In the genomic region with DNA sequence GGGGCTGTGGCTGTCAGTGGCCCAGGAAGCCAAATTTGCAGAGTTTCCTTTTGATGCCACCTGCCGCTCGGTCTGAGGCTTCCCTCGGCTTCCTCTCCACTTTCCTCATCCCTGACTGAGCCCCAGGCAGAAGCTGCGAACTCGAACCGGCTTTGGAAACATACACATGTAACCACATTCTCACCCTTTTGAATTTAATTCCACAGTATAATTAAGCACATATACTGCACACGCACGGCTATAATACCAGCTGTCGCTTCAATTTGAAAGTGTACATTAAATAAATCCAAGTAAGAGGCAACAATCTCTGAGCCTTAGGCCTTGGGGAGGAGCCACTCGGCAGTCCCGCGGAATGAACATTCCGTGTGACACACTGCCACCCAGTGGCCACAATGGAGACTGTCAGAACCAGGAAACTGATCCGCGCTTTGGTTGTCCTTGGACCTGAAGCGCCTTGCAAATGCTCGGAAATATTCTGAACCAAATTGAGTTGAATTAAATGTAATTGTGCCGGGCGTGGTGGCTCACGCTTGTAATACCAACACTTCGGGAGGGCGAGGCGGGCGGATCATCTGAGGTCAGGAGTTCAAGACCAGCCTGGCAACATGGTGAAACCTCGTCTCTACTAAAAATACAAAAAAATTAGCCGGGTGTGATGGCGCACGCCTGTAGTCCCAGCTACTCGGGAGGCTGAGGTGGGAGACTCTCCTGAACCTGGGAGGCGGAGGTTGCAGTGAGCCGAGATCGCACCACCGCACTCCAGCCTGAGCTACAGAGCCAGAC, we compare ENCODE assay signal across 1 cellular context.
A peak's percentile ranks its signal among the peaks of the same experiment; 100 is the strongest.
TF ChIP-seq lines count a peak whose summit lies in the region.

No MANE protein-coding gene starts in this region.

TF ChIP-seq in K562, 482 proteins besides CTCF, POLR2A, EP300 and RAD21 (continued from another document):
- TF ChIP-seq, protein P1, sequence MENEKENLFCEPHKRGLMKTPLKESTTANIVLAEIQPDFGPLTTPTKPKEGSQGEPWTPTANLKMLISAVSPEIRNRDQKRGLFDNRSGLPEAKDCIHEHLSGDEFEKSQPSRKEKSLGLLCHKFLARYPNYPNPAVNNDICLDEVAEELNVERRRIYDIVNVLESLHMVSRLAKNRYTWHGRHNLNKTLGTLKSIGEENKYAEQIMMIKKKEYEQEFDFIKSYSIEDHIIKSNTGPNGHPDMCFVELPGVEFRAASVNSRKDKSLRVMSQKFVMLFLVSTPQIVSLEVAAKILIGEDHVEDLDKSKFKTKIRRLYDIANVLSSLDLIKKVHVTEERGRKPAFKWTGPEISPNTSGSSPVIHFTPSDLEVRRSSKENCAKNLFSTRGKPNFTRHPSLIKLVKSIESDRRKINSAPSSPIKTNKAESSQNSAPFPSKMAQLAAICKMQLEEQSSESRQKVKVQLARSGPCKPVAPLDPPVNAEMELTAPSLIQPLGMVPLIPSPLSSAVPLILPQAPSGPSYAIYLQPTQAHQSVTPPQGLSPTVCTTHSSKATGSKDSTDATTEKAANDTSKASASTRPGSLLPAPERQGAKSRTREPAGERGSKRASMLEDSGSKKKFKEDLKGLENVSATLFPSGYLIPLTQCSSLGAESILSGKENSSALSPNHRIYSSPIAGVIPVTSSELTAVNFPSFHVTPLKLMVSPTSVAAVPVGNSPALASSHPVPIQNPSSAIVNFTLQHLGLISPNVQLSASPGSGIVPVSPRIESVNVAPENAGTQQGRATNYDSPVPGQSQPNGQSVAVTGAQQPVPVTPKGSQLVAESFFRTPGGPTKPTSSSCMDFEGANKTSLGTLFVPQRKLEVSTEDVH (IDR thresholded peaks at IDR 0.05; ENCODE audit: low read depth, partially characterized antibody), result peak; percentile 47
- peak in 1 of 2 experiments; percentile 36; a peak in 1 of 4 replicates for TF ChIP-seq RCOR1 (IDR thresholded peaks at IDR 0.05; ENCODE audit: borderline replicate concordance in 1 of 2, low read depth in 2 of 2, low read length in 2 of 2)
- no peak for TF ChIP-seq BMI1 (IDR thresholded peaks at IDR 0.05; ENCODE audit: low read length)
- no peak for TF ChIP-seq WHSC1 (IDR thresholded peaks at IDR 0.05; ENCODE audit: low read length)
- TF ChIP-seq ZNF311 (CRISPR knock-in tag; IDR thresholded peaks at IDR 0.05), result no peak
- TF ChIP-seq SRF (CRISPR knock-in tag; IDR thresholded peaks at IDR 0.05), result no peak
- no peak for TF ChIP-seq ZC3H11A (IDR thresholded peaks at IDR 0.05; ENCODE audit: low read depth, low read length)
- no peak for TF ChIP-seq HDAC8 (tag; IDR thresholded peaks at IDR 0.05)
- TF ChIP-seq SAP30 (IDR thresholded peaks at IDR 0.05; ENCODE audit: borderline replicate concordance, insufficient read depth, low read depth, low read length, poor library complexity, severe bottlenecking), result no peak
- no peak for TF ChIP-seq RBFOX2 (IDR thresholded peaks at IDR 0.05; ENCODE audit: low read depth, low read length)
- no peak for TF ChIP-seq PTBP1 (IDR thresholded peaks at IDR 0.05; ENCODE audit: low read depth, low read length)
- TF ChIP-seq TEAD4 (IDR thresholded peaks at IDR 0.05; ENCODE audit: low read length), result peak; percentile 58; the same call in 1 of the 2 replicates
- TF ChIP-seq TEAD4 (CRISPR knock-in tag; IDR thresholded peaks at IDR 0.05; ENCODE audit: borderline replicate concordance), result no peak
- TF ChIP-seq, protein P2, sequence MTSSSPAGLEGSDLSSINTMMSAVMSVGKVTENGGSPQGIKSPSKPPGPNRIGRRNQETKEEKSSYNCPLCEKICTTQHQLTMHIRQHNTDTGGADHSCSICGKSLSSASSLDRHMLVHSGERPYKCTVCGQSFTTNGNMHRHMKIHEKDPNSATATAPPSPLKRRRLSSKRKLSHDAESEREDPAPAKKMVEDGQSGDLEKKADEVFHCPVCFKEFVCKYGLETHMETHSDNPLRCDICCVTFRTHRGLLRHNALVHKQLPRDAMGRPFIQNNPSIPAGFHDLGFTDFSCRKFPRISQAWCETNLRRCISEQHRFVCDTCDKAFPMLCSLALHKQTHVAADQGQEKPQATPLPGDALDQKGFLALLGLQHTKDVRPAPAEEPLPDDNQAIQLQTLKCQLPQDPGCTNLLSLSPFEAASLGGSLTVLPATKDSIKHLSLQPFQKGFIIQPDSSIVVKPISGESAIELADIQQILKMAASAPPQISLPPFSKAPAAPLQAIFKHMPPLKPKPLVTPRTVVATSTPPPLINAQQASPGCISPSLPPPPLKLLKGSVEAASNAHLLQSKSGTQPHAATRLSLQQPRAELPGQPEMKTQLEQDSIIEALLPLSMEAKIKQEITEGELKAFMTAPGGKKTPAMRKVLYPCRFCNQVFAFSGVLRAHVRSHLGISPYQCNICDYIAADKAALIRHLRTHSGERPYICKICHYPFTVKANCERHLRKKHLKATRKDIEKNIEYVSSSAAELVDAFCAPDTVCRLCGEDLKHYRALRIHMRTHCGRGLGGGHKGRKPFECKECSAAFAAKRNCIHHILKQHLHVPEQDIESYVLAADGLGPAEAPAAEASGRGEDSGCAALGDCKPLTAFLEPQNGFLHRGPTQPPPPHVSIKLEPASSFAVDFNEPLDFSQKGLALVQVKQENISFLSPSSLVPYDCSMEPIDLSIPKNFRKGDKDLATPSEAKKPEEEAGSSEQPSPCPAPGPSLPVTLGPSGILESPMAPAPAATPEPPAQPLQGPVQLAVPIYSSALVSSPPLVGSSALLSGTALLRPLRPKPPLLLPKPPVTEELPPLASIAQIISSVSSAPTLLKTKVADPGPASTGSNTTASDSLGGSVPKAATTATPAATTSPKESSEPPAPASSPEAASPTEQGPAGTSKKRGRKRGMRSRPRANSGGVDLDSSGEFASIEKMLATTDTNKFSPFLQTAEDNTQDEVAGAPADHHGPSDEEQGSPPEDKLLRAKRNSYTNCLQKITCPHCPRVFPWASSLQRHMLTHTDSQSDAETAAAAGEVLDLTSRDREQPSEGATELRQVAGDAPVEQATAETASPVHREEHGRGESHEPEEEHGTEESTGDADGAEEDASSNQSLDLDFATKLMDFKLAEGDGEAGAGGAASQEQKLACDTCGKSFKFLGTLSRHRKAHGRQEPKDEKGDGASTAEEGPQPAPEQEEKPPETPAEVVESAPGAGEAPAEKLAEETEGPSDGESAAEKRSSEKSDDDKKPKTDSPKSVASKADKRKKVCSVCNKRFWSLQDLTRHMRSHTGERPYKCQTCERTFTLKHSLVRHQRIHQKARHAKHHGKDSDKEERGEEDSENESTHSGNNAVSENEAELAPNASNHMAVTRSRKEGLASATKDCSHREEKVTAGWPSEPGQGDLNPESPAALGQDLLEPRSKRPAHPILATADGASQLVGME (CRISPR knock-in tag; IDR thresholded peaks at IDR 0.05), result no peak
- no peak for TF ChIP-seq SNIP1 (IDR thresholded peaks at IDR 0.05; ENCODE audit: low read depth)
- TF ChIP-seq, protein P3, sequence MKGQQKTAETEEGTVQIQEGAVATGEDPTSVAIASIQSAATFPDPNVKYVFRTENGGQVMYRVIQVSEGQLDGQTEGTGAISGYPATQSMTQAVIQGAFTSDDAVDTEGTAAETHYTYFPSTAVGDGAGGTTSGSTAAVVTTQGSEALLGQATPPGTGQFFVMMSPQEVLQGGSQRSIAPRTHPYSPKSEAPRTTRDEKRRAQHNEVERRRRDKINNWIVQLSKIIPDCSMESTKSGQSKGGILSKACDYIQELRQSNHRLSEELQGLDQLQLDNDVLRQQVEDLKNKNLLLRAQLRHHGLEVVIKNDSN (CRISPR knock-in tag; IDR thresholded peaks at IDR 0.05), result no peak
- TF ChIP-seq, protein P4, sequence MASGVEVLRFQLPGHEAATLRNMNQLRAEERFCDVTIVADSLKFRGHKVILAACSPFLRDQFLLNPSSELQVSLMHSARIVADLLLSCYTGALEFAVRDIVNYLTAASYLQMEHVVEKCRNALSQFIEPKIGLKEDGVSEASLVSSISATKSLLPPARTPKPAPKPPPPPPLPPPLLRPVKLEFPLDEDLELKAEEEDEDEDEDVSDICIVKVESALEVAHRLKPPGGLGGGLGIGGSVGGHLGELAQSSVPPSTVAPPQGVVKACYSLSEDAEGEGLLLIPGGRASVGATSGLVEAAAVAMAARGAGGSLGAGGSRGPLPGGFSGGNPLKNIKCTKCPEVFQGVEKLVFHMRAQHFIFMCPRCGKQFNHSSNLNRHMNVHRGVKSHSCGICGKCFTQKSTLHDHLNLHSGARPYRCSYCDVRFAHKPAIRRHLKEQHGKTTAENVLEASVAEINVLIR (CRISPR knock-in tag; IDR thresholded peaks at IDR 0.05), result no peak
- TF ChIP-seq NFATC3 (IDR thresholded peaks at IDR 0.05), result no peak
- TF ChIP-seq, protein P5, sequence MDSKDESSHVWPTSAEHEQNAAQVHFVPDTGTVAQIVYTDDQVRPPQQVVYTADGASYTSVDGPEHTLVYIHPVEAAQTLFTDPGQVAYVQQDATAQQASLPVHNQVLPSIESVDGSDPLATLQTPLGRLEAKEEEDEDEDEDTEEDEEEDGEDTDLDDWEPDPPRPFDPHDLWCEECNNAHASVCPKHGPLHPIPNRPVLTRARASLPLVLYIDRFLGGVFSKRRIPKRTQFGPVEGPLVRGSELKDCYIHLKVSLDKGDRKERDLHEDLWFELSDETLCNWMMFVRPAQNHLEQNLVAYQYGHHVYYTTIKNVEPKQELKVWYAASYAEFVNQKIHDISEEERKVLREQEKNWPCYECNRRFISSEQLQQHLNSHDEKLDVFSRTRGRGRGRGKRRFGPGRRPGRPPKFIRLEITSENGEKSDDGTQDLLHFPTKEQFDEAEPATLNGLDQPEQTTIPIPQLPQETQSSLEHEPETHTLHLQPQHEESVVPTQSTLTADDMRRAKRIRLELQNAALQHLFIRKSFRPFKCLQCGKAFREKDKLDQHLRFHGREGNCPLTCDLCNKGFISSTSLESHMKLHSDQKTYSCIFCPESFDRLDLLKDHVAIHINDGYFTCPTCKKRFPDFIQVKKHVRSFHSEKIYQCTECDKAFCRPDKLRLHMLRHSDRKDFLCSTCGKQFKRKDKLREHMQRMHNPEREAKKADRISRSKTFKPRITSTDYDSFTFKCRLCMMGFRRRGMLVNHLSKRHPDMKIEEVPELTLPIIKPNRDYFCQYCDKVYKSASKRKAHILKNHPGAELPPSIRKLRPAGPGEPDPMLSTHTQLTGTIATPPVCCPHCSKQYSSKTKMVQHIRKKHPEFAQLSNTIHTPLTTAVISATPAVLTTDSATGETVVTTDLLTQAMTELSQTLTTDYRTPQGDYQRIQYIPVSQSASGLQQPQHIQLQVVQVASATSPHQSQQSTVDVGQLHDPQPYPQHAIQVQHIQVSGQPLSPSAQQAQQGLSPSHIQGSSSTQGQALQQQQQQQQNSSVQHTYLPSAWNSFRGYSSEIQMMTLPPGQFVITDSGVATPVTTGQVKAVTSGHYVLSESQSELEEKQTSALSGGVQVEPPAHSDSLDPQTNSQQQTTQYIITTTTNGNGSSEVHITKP (IDR thresholded peaks at IDR 0.05; ENCODE audit: partially characterized antibody), result no peak
- no peak for TF ChIP-seq ZNF668 (CRISPR knock-in tag; IDR thresholded peaks at IDR 0.05)
- TF ChIP-seq TAF15 (IDR thresholded peaks at IDR 0.05; ENCODE audit: low read depth, low read length), result no peak
- TF ChIP-seq L3MBTL2 (IDR thresholded peaks at IDR 0.05), result 0 out of 2 replicates have a peak, but pooled peaks have one; percentile 10
- TF ChIP-seq, protein P6, sequence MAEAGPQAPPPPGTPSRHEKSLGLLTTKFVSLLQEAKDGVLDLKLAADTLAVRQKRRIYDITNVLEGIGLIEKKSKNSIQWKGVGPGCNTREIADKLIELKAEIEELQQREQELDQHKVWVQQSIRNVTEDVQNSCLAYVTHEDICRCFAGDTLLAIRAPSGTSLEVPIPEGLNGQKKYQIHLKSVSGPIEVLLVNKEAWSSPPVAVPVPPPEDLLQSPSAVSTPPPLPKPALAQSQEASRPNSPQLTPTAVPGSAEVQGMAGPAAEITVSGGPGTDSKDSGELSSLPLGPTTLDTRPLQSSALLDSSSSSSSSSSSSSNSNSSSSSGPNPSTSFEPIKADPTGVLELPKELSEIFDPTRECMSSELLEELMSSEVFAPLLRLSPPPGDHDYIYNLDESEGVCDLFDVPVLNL (CRISPR knock-in tag; IDR thresholded peaks at IDR 0.05; ENCODE audit: low read depth), result no peak
- no peak for TF ChIP-seq ZNF324 (CRISPR knock-in tag; IDR thresholded peaks at IDR 0.05)
- TF ChIP-seq PTTG1 (tag; IDR thresholded peaks at IDR 0.05; ENCODE audit: low read depth), result no peak
- peak; percentile 68 for TF ChIP-seq SMC3 (conservative IDR thresholded peaks at IDR 0.05; ENCODE audit: insufficient read depth, low read depth, low read length)
- TF ChIP-seq CBX3 (IDR thresholded peaks at IDR 0.05; ENCODE audit: borderline replicate concordance in 1 of 2, low read length in 2 of 2), result peak in 1 of 2 experiments; percentile 31; a peak in 1 of 3 replicates
- no peak for TF ChIP-seq RNF2 (IDR thresholded peaks at IDR 0.05)
- no peak for TF ChIP-seq RBM14 (IDR thresholded peaks at IDR 0.05; ENCODE audit: borderline replicate concordance, insufficient read depth, low read depth, low read length)
- no peak for TF ChIP-seq ZNF354B (CRISPR knock-in tag; IDR thresholded peaks at IDR 0.05)
